8 cellular contexts compared by ENCODE assay signal in genomic region chr6:30688569-30688968, GRCh38. TPM values are rescaled to one million over a fixed set of nuclear protein-coding genes. Genes with fewer than 3 reads are reported as not detected.
DNase-seq lines count a peak whose midpoint lies in the region; ATAC-seq and TF ChIP-seq lines count a peak whose summit lies in the region.
"Had no signal": no experiment of that assay in that cellular context is flagged by ENCODE, and none has a peak within 500 bp of the region (broad histone marks: within the 10 kb centered on the region; RNA-seq: fewer than 3 reads in every experiment).

No MANE protein-coding gene starts in this region.

- no peaks in the 10 kb centered on the region for H3K27me3 ChIP-seq in foreskin keratinocyte

- H3K4me1 ChIP-seq in foreskin keratinocyte = peaks cover 6% of the 10 kb centered on the region

- no peak for DNase-seq in T-cell
- DNase-seq in foreskin keratinocyte = no peak
- DNase-seq in stimulated activated naive CD8-positive, alpha-beta T cell treated with anti-CD3 and anti-CD28 coated beads, Interleukin-15, Interleukin-2, amounts not matched to agents 100 U/mL and 50 U/mL, for 24 hours = peak; percentile 20
- no peak for DNase-seq in foreskin melanocyte
- DNase-seq in NCI-H748 (lab: John Stamatoyannopoulos, UW; ENCODE audit: unreplicated experiment) = no peak
- DNase-seq: NCI-H82 had no signal

- peak; percentile 33 for TF ChIP-seq CTCF in foreskin keratinocyte (conservative IDR thresholded peaks at IDR 0.05)

- H3K27ac ChIP-seq in foreskin keratinocyte = peak overlapping the region; percentile 96

- CTCF ChIA-PET in T-cell (lab: Charles Lee) = interaction anchor here (0.7 to 1.4 kb wide), 3 partner anchors 9 to 42 kb away, joined by 3 to 8 read pairs (median 3); partner anchors contain the start of gene MDC1 (in 1 of the 2)

- peak overlapping the region; percentile 92 to 97 (median 96) for H3K4me3 Mint-ChIP-seq in T-cell

- peak; percentile 38 for TF ChIP-seq POLR2A in GM18526 (IDR thresholded peaks at IDR 0.05; ENCODE audit: extremely low read depth, insufficient read length)

- POLR2A ChIA-PET in T-cell (lab: Charles Lee) = interaction anchor here in 1 of 2 donors (0.6 to 0.8 kb wide), 2 partner anchors 29 to 756 kb away, joined by 3 read pairs; partner anchors contain the start of gene MDC1

- no peaks in the 10 kb centered on the region for H3K9me3 Mint-ChIP-seq in T-cell

- H3K36me3 Mint-ChIP-seq in T-cell = peaks cover 4% of the 10 kb centered on the region

- no peak for ATAC-seq in T-cell (replicated peaks in 1 of 4)
- no peak for ATAC-seq in foreskin keratinocyte
- no peak for ATAC-seq in stimulated activated naive CD8-positive, alpha-beta T cell treated with anti-CD3 and anti-CD28 coated beads, Interleukin-15, Interleukin-2, amounts not matched to agents 100 U/mL and 50 U/mL, for 24 hours
- ATAC-seq in GM18517 (IDR thresholded peaks at IDR 0.05; ENCODE audit: unreplicated experiment) = no peak

- H3K27ac Mint-ChIP-seq in T-cell = peak overlapping the region; percentile 94 to 98

- peaks cover 41 to 61% (median 46%) of the 10 kb centered on the region in 3 donors for H3K4me1 Mint-ChIP-seq in T-cell

- H3K27me3 Mint-ChIP-seq in T-cell = no peaks in the 10 kb centered on the region

RNA-seq across cellular contexts. Expression of gene PPP1R18, which starts 2.1 kb away (rescaled TPM):
- 100 to 1,000 TPM; 109 to 177 (median 156) TPM for total RNA-seq in T-cell
- 119 and 121 TPM in 2 replicates for total RNA-seq in foreskin keratinocyte
- 132 and 137 TPM in 2 replicates for polyA plus RNA-seq in foreskin keratinocyte

RNA-seq across cellular contexts. Expression of gene NRM, which starts 2.2 kb away (rescaled TPM):
- total RNA-seq in T-cell = 1 to 10 TPM; 4.2 to 6.9 (median 5.5) TPM
- total RNA-seq in foreskin keratinocyte = 24.5 and 26.3 TPM in 2 replicates
- 41.6 and 45.7 TPM in 2 replicates for polyA plus RNA-seq in foreskin keratinocyte

RNA-seq across cellular contexts. Expression of gene DHX16, which starts 15.8 kb away (rescaled TPM):
- total RNA-seq in T-cell (10 to 100 TPM; 29.0 to 51.9 (median 46.2) TPM), foreskin keratinocyte (38.1 and 42.5 TPM in 2 replicates)
- 29.2 and 35.1 TPM in 2 replicates for polyA plus RNA-seq in foreskin keratinocyte

RNA-seq across cellular contexts. Expression of gene MDC1, which starts 28.5 kb away (rescaled TPM):
- total RNA-seq in T-cell (10 to 100 TPM; 42.3 to 69.7 (median 53.4) TPM), foreskin keratinocyte (24.8 and 27.4 TPM in 2 replicates)
- 13.9 and 15.8 TPM in 2 replicates for polyA plus RNA-seq in foreskin keratinocyte

RNA-seq across cellular contexts. Expression of gene TUBB, which starts 31.6 kb away (rescaled TPM):
- 100 to 1,000 TPM; 108 to 246 (median 202) TPM for total RNA-seq in T-cell
- 1,201 and 1,290 TPM in 2 replicates for total RNA-seq in foreskin keratinocyte
- polyA plus RNA-seq in foreskin keratinocyte = 1,224 and 1,454 TPM in 2 replicates
